ENCODE assay signal across 10 cellular contexts in genomic region chr1:211329764-211330201, GRCh38. TPM values are rescaled to one million over a fixed set of nuclear protein-coding genes. Genes with fewer than 3 reads are reported as not detected.
DNase-seq lines count a peak whose midpoint lies in the region; ATAC-seq and TF ChIP-seq lines count a peak whose summit lies in the region.
"Had no signal": no experiment of that assay in that cellular context is flagged by ENCODE, and none has a peak within 500 bp of the region (broad histone marks: within the 10 kb centered on the region; RNA-seq: fewer than 3 reads in every experiment).

No MANE protein-coding gene starts in this region.

- no peak overlapping the region for H3K4ac ChIP-seq in neuronal stem cell (ENCODE audit: low read length)

- no peak overlapping the region for H2AK5ac ChIP-seq in neuronal stem cell (ENCODE audit: low read depth, low read length)

- peak overlapping the region; percentile 94 for H3K27ac Mint-ChIP-seq in activated CD4-positive, alpha-beta T cell treated with anti-CD3 and anti-CD28 coated beads, Interleukin-2, amount 10 ng/mL, durations not matched to agents 7 days and 5 days

- H2BK5ac ChIP-seq in neuronal stem cell (ENCODE audit: low read length), result no peak overlapping the region

- no peaks in the 10 kb centered on the region for H3K9me3 Mint-ChIP-seq in activated CD4-positive, alpha-beta T cell treated with anti-CD3 and anti-CD28 coated beads, Interleukin-2, amount 10 ng/mL, durations not matched to agents 7 days and 5 days

- no peak for TF ChIP-seq CTCF in SU-DHL-6 (IDR thresholded peaks at IDR 0.05; ENCODE audit: insufficient read depth, low read length, poor library complexity, severe bottlenecking)
- no peak for TF ChIP-seq CTCF in spleen (IDR thresholded peaks at IDR 0.05 in 8 of 11, conservative IDR thresholded peaks at IDR 0.05 in 3 of 11)

- CTCF ChIA-PET in activated CD4-positive, alpha-beta T cell treated with anti-CD3 and anti-CD28 coated beads, Interleukin-2, amount 10 ng/mL, durations not matched to agents 7 days and 5 days (lab: Charles Lee), result interaction anchor here (0.6 to 5.5 kb wide), 5 partner anchors 10 to 184 kb away, joined by 3 to 37 read pairs (median 4); no protein-coding TSS in a partner anchor

- H3K27me3 ChIP-seq in SU-DHL-6 (ENCODE audit: low read length) (no peaks in the 10 kb centered on the region), spleen (replicated peaks in 1 of 7) (no peaks in the 10 kb centered on the region), neuronal stem cell (ENCODE audit: control insufficient read depth in 3 of 3, insufficient read depth in 3 of 3, low read depth in 1 of 3, low read length in 3 of 3) (peaks cover 0 to 35% (median 0%) of the 10 kb centered on the region in 3 experiments)

- H3K9me2 ChIP-seq in SU-DHL-6 (replicated peaks; ENCODE audit: insufficient read depth, low read length), result no peaks in the 10 kb centered on the region

- no peak overlapping the region for H2BK12ac ChIP-seq in neuronal stem cell (ENCODE audit: low read length)

- peaks cover 44% of the 10 kb centered on the region for H3K36me3 Mint-ChIP-seq in activated CD4-positive, alpha-beta T cell treated with anti-CD3 and anti-CD28 coated beads, Interleukin-2, amount 10 ng/mL, durations not matched to agents 7 days and 5 days (ENCODE audit: low read depth)

- no peak overlapping the region for H2BK120ac ChIP-seq in neuronal stem cell (ENCODE audit: low read depth, low read length)

- peak in 2 of 3 donors; percentile 19 to 20 for TF ChIP-seq POLR2A in spleen (IDR thresholded peaks at IDR 0.05)

- peak; percentile 36 for DNase-seq in activated CD4-positive, alpha-beta T cell treated with anti-CD3 and anti-CD28 coated beads, Interleukin-2, amount 10 ng/mL, durations not matched to agents 7 days and 5 days
- no peak for DNase-seq in activated CD4-positive, alpha-beta T cell treated with anti-CD3 and anti-CD28 coated beads, Interleukin-2, amount 50 U/mL, for 1 hour
- DNase-seq in spleen (no peak), anterior cingulate cortex (lab: John Stamatoyannopoulos, UW) (no peak), neuronal stem cell (ENCODE audit: low spot score) (no peak)

- peaks cover 42 to 94% (median 83%) of the 10 kb centered on the region in 6 donors for H3K4me1 ChIP-seq in spleen
- H3K4me1 ChIP-seq in neuronal stem cell (ENCODE audit: control insufficient read depth in 2 of 2, insufficient read depth in 1 of 2, low read depth in 1 of 2, low read length in 2 of 2), result peaks cover 2 to 11% of the 10 kb centered on the region in 2 donors

- peaks cover 78% of the 10 kb centered on the region for H3K4me1 Mint-ChIP-seq in activated CD4-positive, alpha-beta T cell treated with anti-CD3 and anti-CD28 coated beads, Interleukin-2, amount 10 ng/mL, durations not matched to agents 7 days and 5 days

- H4K8ac ChIP-seq in neuronal stem cell (ENCODE audit: low read depth, low read length), result no peak overlapping the region

- H2AFZ ChIP-seq in SU-DHL-6 (ENCODE audit: low read depth, low read length, severe bottlenecking) (no peak overlapping the region), neuronal stem cell (ENCODE audit: low read length) (no peak overlapping the region)

- no peak overlapping the region for H2BK15ac ChIP-seq in neuronal stem cell (ENCODE audit: low read length)

- intact Hi-C loops in spleen (cut with DNase I; ENCODE audit: low total_unique reads), result loop anchor here (5.0 to 10.0 kb wide), 2 partner anchors 55 to 328 kb away; no protein-coding TSS in a partner anchor

- H3K4me3 ChIP-seq in SU-DHL-6 (ENCODE audit: insufficient read depth, low read length, poor library complexity, severe bottlenecking), result peak overlapping the region; percentile 44
- H3K4me3 ChIP-seq in spleen, result peak overlapping the region in 6 of 8 donors; percentile 13 to 92 (median 72)
- H3K4me3 ChIP-seq in neuronal stem cell (ENCODE audit: low read length in 2 of 2), result no peak overlapping the region
- H3K4me3 ChIP-seq: skin epidermis had no signal

- H3K4me3 Mint-ChIP-seq in activated CD4-positive, alpha-beta T cell treated with anti-CD3 and anti-CD28 coated beads, Interleukin-2, amount 10 ng/mL, durations not matched to agents 7 days and 5 days, result peak overlapping the region; percentile 88

- peaks cover 3% of the 10 kb centered on the region for H3K79me1 ChIP-seq in neuronal stem cell (ENCODE audit: low read depth, low read length)

- peaks cover 4% of the 10 kb centered on the region; the same call in 1 of the 2 replicates for H3F3A ChIP-seq in SU-DHL-6 (ENCODE audit: insufficient read depth)

- H3K23ac ChIP-seq in neuronal stem cell (ENCODE audit: low read depth, low read length, poor library complexity), result no peak overlapping the region

- H3K27ac ChIP-seq in SU-DHL-6 (ENCODE audit: low read depth, low read length) (peak overlapping the region; percentile 67), spleen (peak overlapping the region; percentile 82 to 96 (median 90)), neuronal stem cell (replicated peaks; ENCODE audit: low read length) (no peak overlapping the region)

- peak; percentile 57 for ATAC-seq in HG02870 (IDR thresholded peaks at IDR 0.05; ENCODE audit: unreplicated experiment)
- ATAC-seq in GM18870 (IDR thresholded peaks at IDR 0.05; ENCODE audit: unreplicated experiment), result no peak
- ATAC-seq: Panc1 had no signal

- H3K18ac ChIP-seq in neuronal stem cell (ENCODE audit: low read length), result no peak overlapping the region

- H3K36me3 ChIP-seq in SU-DHL-6 (ENCODE audit: low read length) (no peaks in the 10 kb centered on the region), spleen (peaks cover 0 to 5% (median 0%) of the 10 kb centered on the region in 6 donors), neuronal stem cell (replicated peaks in 1 of 2; ENCODE audit: control insufficient read depth in 2 of 2, insufficient read depth in 2 of 2, low read length in 2 of 2) (no peaks in the 10 kb centered on the region)

- H3K4me2 ChIP-seq in SU-DHL-6 (ENCODE audit: low read depth, low read length, poor library complexity, severe bottlenecking), result peak overlapping the region; percentile 77
- H3K4me2 ChIP-seq in neuronal stem cell (ENCODE audit: insufficient read depth, low read length, poor library complexity, severe bottlenecking), result no peak overlapping the region

- peak overlapping the region; percentile 68 for H3K9ac ChIP-seq in SU-DHL-6 (ENCODE audit: low read length)
- H3K9ac ChIP-seq in neuronal stem cell (ENCODE audit: low read depth, low read length, poor library complexity), result no peak overlapping the region

- no peak overlapping the region for H3K14ac ChIP-seq in neuronal stem cell (ENCODE audit: low read length)

- POLR2A ChIA-PET in activated CD4-positive, alpha-beta T cell treated with anti-CD3 and anti-CD28 coated beads, Interleukin-2, amount 10 ng/mL, durations not matched to agents 7 days and 5 days (lab: Charles Lee), result no interaction called here

- H4K20me1 ChIP-seq in SU-DHL-6 (ENCODE audit: low read depth, low read length), result no peaks in the 10 kb centered on the region

- H4K91ac ChIP-seq in neuronal stem cell (ENCODE audit: low read depth, low read length, poor library complexity), result no peak overlapping the region

- H3K9me3 ChIP-seq in SU-DHL-6 (ENCODE audit: insufficient read depth, low read length) (no peaks in the 10 kb centered on the region), spleen (no peaks in the 10 kb centered on the region), neuronal stem cell (replicated peaks in 1 of 2; ENCODE audit: control insufficient read depth in 2 of 2, insufficient read depth in 1 of 2, low read depth in 1 of 2, low read length in 2 of 2) (peaks cover 0 to 8% of the 10 kb centered on the region in 2 donors)

- H3K27me3 Mint-ChIP-seq in activated CD4-positive, alpha-beta T cell treated with anti-CD3 and anti-CD28 coated beads, Interleukin-2, amount 10 ng/mL, durations not matched to agents 7 days and 5 days, result no peaks in the 10 kb centered on the region

- WGBS in spleen, 5 donors, result 49 to 58% (median 57%) methylated on average over 3 to 4 of the region's 4 CpGs
- WGBS in neuronal stem cell (ENCODE audit: extremely low coverage in 2 of 2, insufficient read length in 2 of 2, insufficient replicate concordance in 1 of 2), 2 donors, result no CpG with 5 or more reads among the region's 4 CpGs

- H3K79me2 ChIP-seq in SU-DHL-6 (ENCODE audit: insufficient read depth, low read length), result peaks cover 23% of the 10 kb centered on the region

RNA-seq across cellular contexts. Expression of gene TRAF5, which starts 3.1 kb away (rescaled TPM):
- total RNA-seq in activated CD4-positive, alpha-beta T cell treated with anti-CD3 and anti-CD28 coated beads, Interleukin-2, amount 10 ng/mL, durations not matched to agents 7 days and 5 days, result 10 to 100 TPM; 64.5 to 65.6 TPM
- 10 to 100 TPM; 44.3 to 69.6 (median 53.6) TPM for total RNA-seq in spleen
- 10 to 100 TPM; 34.9 to 59.4 (median 39.3) TPM for polyA plus RNA-seq in spleen
- polyA plus RNA-seq in neuronal stem cell (2013, experiment 1 of 2), result 10.8 TPM
- 10.7 TPM for polyA plus RNA-seq in neuronal stem cell (2013, experiment 2 of 2)

Comparison
In these comparisons a context has a peak if more than half of its experiments do, and no peak if none do; other contexts are left out.
1. H3K4me3 ChIP-seq: peak in SU-DHL-6 (single experiment) and spleen (6 of 8); none in neuronal stem cell (0 of 2).